Comparison of ENCODE assay signal across 1 cellular context in the genomic region with DNA sequence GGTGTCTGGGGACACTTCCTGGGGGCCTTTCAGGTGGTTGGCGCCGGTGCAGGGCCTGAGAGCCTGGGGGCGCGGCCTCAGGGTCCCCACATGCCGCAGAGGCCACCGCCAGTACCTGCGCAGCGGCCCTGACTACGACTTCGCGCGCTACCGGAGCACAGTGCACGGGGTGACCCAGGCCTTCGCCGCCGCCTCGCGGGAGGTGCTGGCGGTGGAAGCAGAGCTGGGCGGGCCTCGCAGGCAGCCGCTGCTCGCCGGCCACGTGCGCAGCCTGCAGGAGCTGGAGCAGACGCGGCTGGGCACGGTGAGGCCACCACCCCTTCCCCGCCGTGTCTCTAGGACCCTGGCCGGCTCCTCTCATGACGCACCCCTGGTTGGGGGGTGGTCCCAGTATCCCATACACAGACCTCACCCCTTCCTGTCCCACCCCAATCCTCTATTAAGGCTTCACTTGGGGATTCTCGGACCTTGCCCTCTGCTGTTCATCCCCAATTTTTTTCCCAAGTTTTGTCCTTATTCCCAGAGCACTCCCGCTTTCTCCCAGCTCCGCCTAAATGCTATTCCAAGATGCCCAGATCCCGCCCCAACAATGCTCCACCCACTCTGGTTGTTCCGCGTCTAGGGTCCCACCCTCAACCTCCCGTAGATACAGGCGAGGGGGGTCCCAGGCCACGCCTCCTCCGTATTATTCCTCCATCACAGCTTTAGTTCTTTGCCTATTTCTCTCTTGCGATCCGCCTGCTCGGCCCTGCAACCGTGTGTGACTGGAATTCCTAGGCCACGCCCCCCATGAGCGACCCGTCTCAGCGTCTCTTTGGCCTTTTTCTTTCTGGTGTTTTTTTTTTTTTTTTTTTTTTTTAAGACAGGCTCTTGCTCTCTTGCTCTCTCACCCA.
TF ChIP-seq lines count a peak whose summit lies in the region.

No MANE protein-coding gene starts in this region.

TF ChIP-seq in endothelial cell of umbilical vein, 7 proteins besides CTCF, POLR2A, EP300 and RAD21:
- TF ChIP-seq MAX (IDR thresholded peaks at IDR 0.05; ENCODE audit: insufficient read depth, insufficient read length) (peak; percentile 84), JUN (IDR thresholded peaks at IDR 0.05; ENCODE audit: borderline replicate concordance, insufficient read depth, insufficient read length, low read depth) (no peak), MYC (IDR thresholded peaks at IDR 0.05; ENCODE audit: low read depth, low read length) (peak; percentile 45), POLR2AphosphoS5 (IDR thresholded peaks at IDR 0.05; ENCODE audit: insufficient read depth, low read depth, low read length) (no peak)
